Comparison of ENCODE assay signal across 10 cellular contexts in genomic region chr5:102545175-102545574, GRCh38. TPM values are rescaled to one million over a fixed set of nuclear protein-coding genes. Genes with fewer than 3 reads are reported as not detected.
DNase-seq lines count a peak whose midpoint lies in the region; ATAC-seq and TF ChIP-seq lines count a peak whose summit lies in the region.
"Had no signal": no experiment of that assay in that cellular context is flagged by ENCODE, and none has a peak within 500 bp of the region (broad histone marks: within the 10 kb centered on the region; RNA-seq: fewer than 3 reads in every experiment).

No MANE protein-coding gene starts in this region.

- H3K36me3 ChIP-seq in SK-N-SH (replicated peaks in 1 of 2; ENCODE audit: control insufficient read depth in 1 of 2, insufficient read depth in 2 of 2, low read length in 1 of 2) (no peaks in the 10 kb centered on the region), neural progenitor cell (no peaks in the 10 kb centered on the region)
- H3K36me3 ChIP-seq: BLaER1 had no signal

- 53% methylated on average over 6 of the region's 6 CpGs for WGBS in SK-N-SH (ENCODE audit: low lambda C conversion rate)

- H3F3A ChIP-seq in SK-N-SH (replicated peaks; ENCODE audit: insufficient read depth) (no peaks in the 10 kb centered on the region), neural progenitor cell (ENCODE audit: low read depth) (no peaks in the 10 kb centered on the region)

- no peak overlapping the region for H2AFZ ChIP-seq in SK-N-SH (ENCODE audit: low read depth)
- no peak overlapping the region for H2AFZ ChIP-seq in neural progenitor cell (replicated peaks)

- TF ChIP-seq RAD21 in SK-N-SH (IDR thresholded peaks at IDR 0.05; ENCODE audit: low read length) = peak; percentile 20; the same call in 1 of the 2 replicates

- no peaks in the 10 kb centered on the region for H3K9me3 ChIP-seq in SK-N-SH
- H3K9me3 ChIP-seq in neural progenitor cell (ENCODE audit: low read depth) = no peaks in the 10 kb centered on the region

- no peak overlapping the region for H3K4me3 Mint-ChIP-seq in neural progenitor cell

- H3K4me2 ChIP-seq in SK-N-SH (no peak overlapping the region), neural progenitor cell (no peak overlapping the region)
- H3K4me2 ChIP-seq: BLaER1 had no signal

- no peak overlapping the region for H3K9ac ChIP-seq in SK-N-SH
- no peak overlapping the region for H3K9ac ChIP-seq in neural progenitor cell
- H3K9ac ChIP-seq: BLaER1 had no signal

- CTCF ChIA-PET in SK-N-SH (lab: Yijun Ruan, JAX) = interaction anchor here (0.8 to 2.3 kb wide), 4 partner anchors 8 to 14 kb away, joined by 3 to 12 read pairs (median 4); no protein-coding TSS in a partner anchor

- H3K27ac Mint-ChIP-seq in neural progenitor cell = no peak overlapping the region

- H3K4me1 ChIP-seq in SK-N-SH (ENCODE audit: control insufficient read depth in 1 of 2, insufficient read depth in 2 of 2, low read depth in 1 of 2, low read length in 1 of 2) (no peaks in the 10 kb centered on the region), neural progenitor cell (no peaks in the 10 kb centered on the region)
- H3K4me1 ChIP-seq: BLaER1 had no signal

- TF ChIP-seq EP300 in SK-N-SH (IDR thresholded peaks at IDR 0.05; ENCODE audit: borderline replicate concordance in 1 of 2, low read depth in 1 of 2, low read length in 1 of 2) = no peak

- peaks cover under 1% of the 10 kb centered on the region for H3K9me3 Mint-ChIP-seq in neural progenitor cell

- no peaks in the 10 kb centered on the region for H3K36me3 Mint-ChIP-seq in neural progenitor cell

- peak; percentile 29; the same call in 1 of the 2 replicates for TF ChIP-seq CTCF in SK-N-SH (IDR thresholded peaks at IDR 0.05)
- TF ChIP-seq CTCF in neural progenitor cell (IDR thresholded peaks at IDR 0.05) = peak; percentile 54

- H3K79me2 ChIP-seq in SK-N-SH (ENCODE audit: insufficient read depth) = no peaks in the 10 kb centered on the region
- H3K79me2 ChIP-seq in neural progenitor cell (ENCODE audit: low read depth) = no peaks in the 10 kb centered on the region

- peak; percentile 69 for DNase-seq in NCI-H82 (lab: John Stamatoyannopoulos, UW)
- DNase-seq in NCI-H82 treated with DMSO at 0.1 percent for 48 hours (lab: John Stamatoyannopoulos, UW; ENCODE audit: unreplicated experiment) = no peak
- DNase-seq in SK-N-SH = peak; percentile 11
- DNase-seq in neural progenitor cell (ENCODE audit: low spot score) = peak; percentile 66
- DNase-seq in C1 segment of cervical spinal cord (lab: John Stamatoyannopoulos, UW) = no peak
- DNase-seq in pons (ENCODE audit: low spot score) = no peak
- no peak for DNase-seq in NCI-H446 treated with DMSO at 0.1 percent for 48 hours (lab: John Stamatoyannopoulos, UW)

- H3K27me3 ChIP-seq in SK-N-SH (ENCODE audit: insufficient read depth) = no peaks in the 10 kb centered on the region
- no peaks in the 10 kb centered on the region for H3K27me3 ChIP-seq in neural progenitor cell
- H3K27me3 ChIP-seq: BLaER1 had no signal

- ATAC-seq in HG03064 (IDR thresholded peaks at IDR 0.05; ENCODE audit: low read depth, unreplicated experiment) = peak; percentile 61

- POLR2A ChIA-PET in SK-N-SH (lab: Yijun Ruan, JAX) = no interaction called here

- peaks cover under 1% of the 10 kb centered on the region for H3K27me3 Mint-ChIP-seq in neural progenitor cell (ENCODE audit: insufficient read depth, low read depth)

- no peaks in the 10 kb centered on the region for H3K9me2 ChIP-seq in SK-N-SH

- H3K4me3 ChIP-seq in SK-N-SH (ENCODE audit: low read depth in 2 of 2, low read length in 1 of 2) (no peak overlapping the region), neural progenitor cell (no peak overlapping the region)
- H3K4me3 ChIP-seq: BLaER1 had no signal

- H4K20me1 ChIP-seq in SK-N-SH (ENCODE audit: insufficient read depth) (no peaks in the 10 kb centered on the region), neural progenitor cell (ENCODE audit: low read depth) (no peaks in the 10 kb centered on the region)
- H4K20me1 ChIP-seq: BLaER1 had no signal

- no peak overlapping the region for H3K27ac ChIP-seq in SK-N-SH (ENCODE audit: low read depth in 2 of 2, low read length in 1 of 2)
- no peak overlapping the region for H3K27ac ChIP-seq in neural progenitor cell
- H3K27ac ChIP-seq: BLaER1 had no signal

- H3K4me1 Mint-ChIP-seq in neural progenitor cell = no peaks in the 10 kb centered on the region

TF ChIP-seq in SK-N-SH, 30 proteins besides CTCF, POLR2A, EP300 and RAD21:
- TF ChIP-seq TAF1 (IDR thresholded peaks at IDR 0.05; ENCODE audit: borderline replicate concordance, low read depth, low read length) (no peak), GABPA (IDR thresholded peaks at IDR 0.05; ENCODE audit: low read depth) (no peak), TEAD4 (IDR thresholded peaks at IDR 0.05; ENCODE audit: borderline replicate concordance, insufficient read depth) (no peak), ELF1 (IDR thresholded peaks at IDR 0.05) (no peak), USF1 (IDR thresholded peaks at IDR 0.05; ENCODE audit: borderline replicate concordance, low read depth) (no peak), FOXJ3 (CRISPR knock-in tag; IDR thresholded peaks at IDR 0.05) (no peak), SMC3 (IDR thresholded peaks at IDR 0.05; ENCODE audit: low read depth, low read length) (no peak)

RNA-seq across cellular contexts. Expression of gene SLCO6A1, which starts 46.4 kb away (rescaled TPM):
- not detected in 2 replicates for polyA plus RNA-seq in SK-N-SH (2012; rRNA removed)
- polyA plus RNA-seq in SK-N-SH (2012; cell fraction: cytosol; rRNA removed) = not detected in 2 replicates
- not detected in 2 replicates for polyA plus RNA-seq in SK-N-SH (2012; cell fraction: nucleus; rRNA removed)
- total RNA-seq in neural progenitor cell (ENCODE audit: low replicate concordance) = 0.51 and 2.1 TPM in 2 replicates
- total RNA-seq: mononuclear cell had no signal

Comparison
In these comparisons a context has a peak if more than half of its experiments do, and no peak if none do; other contexts are left out.
1. DNase-seq: peak in NCI-H82 (single experiment), SK-N-SH (single experiment) and neural progenitor cell (single experiment); none in NCI-H82 treated with DMSO at 0.1 percent for 48 hours (single experiment), C1 segment of cervical spinal cord (0 of 14), pons (single experiment) and NCI-H446 treated with DMSO at 0.1 percent for 48 hours (single experiment).